Comparison of ENCODE assay signal across 10 cellular contexts in the genomic region with DNA sequence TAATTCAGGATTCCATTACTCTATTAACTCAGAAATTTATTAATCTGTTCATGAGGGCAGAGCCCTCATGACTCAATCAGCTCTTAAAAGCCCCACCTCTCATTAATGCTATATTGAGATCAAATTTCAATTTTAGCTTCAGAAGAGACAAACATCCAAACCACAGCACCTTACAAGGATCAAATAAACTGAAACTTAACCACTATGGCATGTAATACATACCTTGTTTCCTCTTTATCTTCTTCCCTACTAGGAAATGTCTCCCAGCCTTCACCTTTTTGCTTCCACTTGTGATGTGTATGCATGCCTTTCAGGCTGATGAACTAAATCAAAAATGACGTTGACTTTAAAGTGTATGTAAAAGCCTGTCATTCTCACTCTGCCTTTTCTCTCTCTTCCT.
"Had no signal": no experiment of that assay in that cellular context is flagged by ENCODE, and none has a peak within 500 bp of the region (broad histone marks: within the 10 kb centered on the region; RNA-seq: fewer than 3 reads in every experiment).

No MANE protein-coding gene starts in this region.

- H3K4me3 Mint-ChIP-seq: HFFc6, IgD-negative memory B cell had no signal

- H3K9me3 ChIP-seq: HAP-1 had no signal

- DNase-seq: GM23248, GOT3, H7, HFFc6, KBM-7 had no signal

- H3K4me1 ChIP-seq: HAP-1 had no signal

- H3K27me3 Mint-ChIP-seq: IgD-negative memory B cell had no signal

- H3K4me3 ChIP-seq: GM23248, HAP-1 had no signal

- H3K36me3 Mint-ChIP-seq: IgD-negative memory B cell had no signal

- H3K9ac ChIP-seq: GM23248 had no signal

- H3K4me1 Mint-ChIP-seq: IgD-negative memory B cell had no signal

- H3K36me3 ChIP-seq: HAP-1 had no signal

- ATAC-seq: HCT116, HepG2 had no signal

- H2AFZ ChIP-seq: GM23248 had no signal

- H3K27ac ChIP-seq: GM23248, HL-60 had no signal

- H3K27ac Mint-ChIP-seq: HFFc6, IgD-negative memory B cell had no signal
